In genomic region chr10:103668351-103669242, GRCh38 we compare ENCODE assay signal across 8 cellular contexts.
DNase-seq lines count a peak whose midpoint lies in the region; ATAC-seq and TF ChIP-seq lines count a peak whose summit lies in the region.

No MANE protein-coding gene starts in this region.

- H3K4me3 ChIP-seq in PC-3 (ENCODE audit: low read length): no peak overlapping the region

- no TSS peak for BruUV-seq in PC-3 (replicated peaks; lab: Mats Ljungman, UMichigan)

- no peaks in the 10 kb centered on the region for H3F3A ChIP-seq in PC-3 (ENCODE audit: low read length, unreplicated experiment)

- H3K9me2 ChIP-seq in PC-3 (replicated peaks; ENCODE audit: low read length): no peaks in the 10 kb centered on the region

- H3K36me3 Mint-ChIP-seq in CD4-positive, alpha-beta T cell (ENCODE audit: low read depth): no peaks in the 10 kb centered on the region
- H3K36me3 Mint-ChIP-seq in endothelial cell (ENCODE audit: low read depth, unreplicated experiment): peaks cover 23% of the 10 kb centered on the region

- H3K4me2 ChIP-seq in PC-3 (ENCODE audit: low read length): no peak overlapping the region

- H3K4me1 Mint-ChIP-seq in CD4-positive, alpha-beta T cell (ENCODE audit: low read depth): peaks cover 29% of the 10 kb centered on the region
- H3K4me1 Mint-ChIP-seq in endothelial cell (ENCODE audit: unreplicated experiment): no peaks in the 10 kb centered on the region

- no peak overlapping the region for H3K27ac Mint-ChIP-seq in CD4-positive, alpha-beta T cell
- H3K27ac Mint-ChIP-seq in endothelial cell (ENCODE audit: unreplicated experiment): no peak overlapping the region

- no peaks in the 10 kb centered on the region for H3K27me3 ChIP-seq in CD4-positive, alpha-beta T cell (ENCODE audit: control insufficient read depth, insufficient read depth, low read length)
- no peaks in the 10 kb centered on the region for H3K27me3 ChIP-seq in PC-3 (ENCODE audit: low read length)

- H3K9me3 Mint-ChIP-seq in CD4-positive, alpha-beta T cell: no peaks in the 10 kb centered on the region
- H3K9me3 Mint-ChIP-seq in endothelial cell (ENCODE audit: unreplicated experiment): no peaks in the 10 kb centered on the region

- no peaks in the 10 kb centered on the region for H3K4me1 ChIP-seq in PC-3 (ENCODE audit: insufficient read depth, low read length)

- CTCF ChIA-PET in CD4-positive, alpha-beta T cell (lab: Charles Lee): interaction anchor here (1.0 kb wide), 1 partner anchor 17 kb away, joined by 4 read pairs; no protein-coding TSS in a partner anchor
- CTCF ChIA-PET in PC-3 (lab: Charles Lee): no interaction called here

- intact Hi-C loops in CD4-positive, alpha-beta T cell (cut with DNase I, micrococcal nuclease): no loop called here
- intact Hi-C loops in PC-3 (cut with micrococcal nuclease): no loop called here

- no peaks in the 10 kb centered on the region for H3K36me3 ChIP-seq in PC-3 (ENCODE audit: low read depth, low read length)

- POLR2A ChIA-PET in CD4-positive, alpha-beta T cell (lab: Charles Lee): no interaction called here
- POLR2A ChIA-PET in PC-3 (lab: Charles Lee; ENCODE audit: unreplicated experiment): no interaction called here

- no peak for TF ChIP-seq CTCF in CD4-positive, alpha-beta T cell (IDR thresholded peaks at IDR 0.05)
- TF ChIP-seq CTCF in PC-3 (conservative IDR thresholded peaks at IDR 0.05; ENCODE audit: low read depth, low read length): no peak
- TF ChIP-seq CTCF in endothelial cell (IDR thresholded peaks at IDR 0.05; ENCODE audit: unreplicated experiment): no peak

- no peak overlapping the region for H2AFZ ChIP-seq in PC-3 (ENCODE audit: low read length)

- H3K27ac ChIP-seq in CD4-positive, alpha-beta T cell (ENCODE audit: low read depth, low read length): no peak overlapping the region
- H3K27ac ChIP-seq in PC-3 (ENCODE audit: low read length): no peak overlapping the region

- peak; percentile 63 for ATAC-seq in CD4-positive, alpha-beta T cell (ENCODE audit: poor library complexity)
- ATAC-seq in esophagus mucosa: peak; percentile 13
- no peak for ATAC-seq in PC-3

- H3K9me3 ChIP-seq in CD4-positive, alpha-beta T cell (ENCODE audit: control insufficient read depth, low read length): no peaks in the 10 kb centered on the region
- no peaks in the 10 kb centered on the region for H3K9me3 ChIP-seq in PC-3 (ENCODE audit: low read length)

- no peaks in the 10 kb centered on the region for H4K20me1 ChIP-seq in PC-3 (ENCODE audit: low read length)

- H3K4me3 Mint-ChIP-seq in CD4-positive, alpha-beta T cell: peak overlapping the region; percentile 83
- H3K4me3 Mint-ChIP-seq in endothelial cell (ENCODE audit: unreplicated experiment): no peak overlapping the region

- peak in 1 of 10 experiments; percentile 18 for DNase-seq in CD4-positive, alpha-beta T cell
- DNase-seq in NCI-H460 (ENCODE audit: extremely low read depth, low read depth) (peak; percentile 18), occipital lobe (lab: John Stamatoyannopoulos, UW) (peak; percentile 37), activated gamma-delta T cell treated with Interleukin-2 at 50 U/mL for 16 hours (no peak), PC-3 (no peak), NCI-H1105 treated with DMSO at 0.1 percent for 48 hours (lab: John Stamatoyannopoulos, UW) (no peak), endothelial cell (ENCODE audit: low spot score) (no peak)

- no peaks in the 10 kb centered on the region for H3K27me3 Mint-ChIP-seq in CD4-positive, alpha-beta T cell
- peaks cover 10% of the 10 kb centered on the region for H3K27me3 Mint-ChIP-seq in endothelial cell (ENCODE audit: unreplicated experiment)

- H3K9ac ChIP-seq in PC-3 (ENCODE audit: low read length): no peak overlapping the region

- H3K79me2 ChIP-seq in PC-3 (ENCODE audit: low read length): no peaks in the 10 kb centered on the region

Comparison
In these comparisons a context has a peak if more than half of its experiments do, and no peak if none do; other contexts are left out.
1. DNase-seq: peak in NCI-H460 (single experiment) and occipital lobe (single experiment); none in activated gamma-delta T cell treated with Interleukin-2 at 50 U/mL for 16 hours (single experiment), PC-3 (single experiment), NCI-H1105 treated with DMSO at 0.1 percent for 48 hours (single experiment) and endothelial cell (single experiment).